In the genomic region with DNA sequence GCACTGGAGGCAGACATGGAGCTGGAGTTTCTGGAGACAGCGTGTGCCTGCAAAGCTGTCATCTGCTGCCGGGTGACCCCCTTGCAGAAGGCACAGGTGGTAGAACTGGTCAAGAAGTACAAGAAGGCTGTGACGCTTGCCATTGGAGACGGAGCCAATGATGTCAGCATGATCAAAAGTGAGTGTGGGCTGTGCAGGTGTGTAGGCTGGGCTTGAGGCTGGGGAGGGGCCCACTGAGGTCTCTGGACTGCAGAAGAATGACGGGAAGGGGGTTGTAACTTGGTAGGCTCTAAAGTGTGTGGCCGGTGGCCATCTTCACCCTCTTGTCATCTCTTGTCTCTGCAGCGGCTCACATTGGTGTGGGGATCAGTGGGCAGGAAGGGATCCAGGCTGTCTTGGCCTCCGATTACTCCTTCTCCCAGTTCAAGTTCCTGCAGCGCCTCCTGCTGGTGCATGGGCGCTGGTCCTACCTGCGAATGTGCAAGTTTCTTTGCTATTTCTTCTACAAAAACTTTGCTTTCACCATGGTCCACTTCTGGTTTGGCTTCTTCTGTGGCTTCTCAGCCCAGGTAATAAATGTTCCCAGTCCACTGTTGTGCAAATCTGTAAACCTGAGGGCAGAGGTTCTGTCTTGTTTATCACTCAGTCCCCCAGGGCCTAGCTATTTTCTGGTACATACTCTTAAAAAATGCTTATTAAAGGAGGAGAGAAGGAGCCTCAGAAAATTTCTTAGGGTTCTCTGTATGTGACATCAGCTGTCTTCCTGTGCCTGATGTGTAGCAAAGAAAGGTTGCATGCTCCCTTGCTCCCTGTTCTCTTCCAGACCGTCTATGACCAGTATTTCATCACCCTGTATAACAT, we compare ENCODE assay signal across 9 cellular contexts. TPM values are rescaled to one million over a fixed set of nuclear protein-coding genes. Genes with fewer than 3 reads are reported as not detected.
A peak's percentile ranks its signal among the peaks of the same experiment; 100 is the strongest.
DNase-seq lines count a peak whose midpoint lies in the region; ATAC-seq lines count a peak whose summit lies in the region.
"Had no signal": no experiment of that assay in that cellular context is flagged by ENCODE, and none has a peak within 500 bp of the region (broad histone marks: within the 10 kb centered on the region; RNA-seq: fewer than 3 reads in every experiment).

No MANE protein-coding gene starts in this region.

- H3K36me3 Mint-ChIP-seq in activated naive CD8-positive, alpha-beta T cell treated with anti-CD3 and anti-CD28 coated beads, Interleukin-2, amount 10 ng/mL, durations not matched to agents 7 days and 5 days, result peaks cover 59% of the 10 kb centered on the region

- DNase-seq in NCI-H510A treated with DMSO at 0.1 percent for 48 hours (lab: John Stamatoyannopoulos, UW), result peak; percentile 4
- DNase-seq in NCI-H510A (lab: John Stamatoyannopoulos, UW), result no peak
- DNase-seq in SKM-1 treated with dmso at 0.1 percent for 144 hours (lab: John Stamatoyannopoulos, UW; ENCODE audit: unreplicated experiment), result peak; percentile 75
- DNase-seq in activated naive CD8-positive, alpha-beta T cell treated with anti-CD3 and anti-CD28 coated beads, Interleukin-2, amount 10 ng/mL, durations not matched to agents 7 days and 5 days, result peak; percentile 79
- DNase-seq in iris pigment epithelial cell (ENCODE audit: low read depth), result peak; percentile 66
- DNase-seq in stimulated activated CD8-positive, alpha-beta memory T cell treated with anti-CD3 and anti-CD28 coated beads, Interleukin-7, amount 100 ng/mL, for 24 hours (ENCODE audit: low read depth), result peak; percentile 54

- peaks cover 43% of the 10 kb centered on the region for H3K4me1 Mint-ChIP-seq in activated naive CD8-positive, alpha-beta T cell treated with anti-CD3 and anti-CD28 coated beads, Interleukin-2, amount 10 ng/mL, durations not matched to agents 7 days and 5 days

- no peaks in the 10 kb centered on the region for H3K27me3 Mint-ChIP-seq in activated naive CD8-positive, alpha-beta T cell treated with anti-CD3 and anti-CD28 coated beads, Interleukin-2, amount 10 ng/mL, durations not matched to agents 7 days and 5 days

- H3K4me3 Mint-ChIP-seq in activated naive CD8-positive, alpha-beta T cell treated with anti-CD3 and anti-CD28 coated beads, Interleukin-2, amount 10 ng/mL, durations not matched to agents 7 days and 5 days, result no peak overlapping the region

- peak overlapping the region; percentile 12 for H3K27ac Mint-ChIP-seq in activated naive CD8-positive, alpha-beta T cell treated with anti-CD3 and anti-CD28 coated beads, Interleukin-2, amount 10 ng/mL, durations not matched to agents 7 days and 5 days

- no peak for ATAC-seq in activated naive CD8-positive, alpha-beta T cell treated with anti-CD3 and anti-CD28 coated beads, Interleukin-2, amount 10 ng/mL, durations not matched to agents 7 days and 5 days (ENCODE audit: low read depth)
- ATAC-seq in GM21723 (IDR thresholded peaks at IDR 0.05; ENCODE audit: unreplicated experiment) (no peak), GM18868 (IDR thresholded peaks at IDR 0.05; ENCODE audit: unreplicated experiment) (no peak)

- POLR2A ChIA-PET in activated naive CD8-positive, alpha-beta T cell treated with anti-CD3 and anti-CD28 coated beads, Interleukin-2, amount 10 ng/mL, durations not matched to agents 7 days and 5 days (lab: Charles Lee), result interaction anchor here (0.6 to 4.6 kb wide), 5 partner anchors 9 to 163 kb away, joined by 3 to 33 read pairs (median 4); a partner anchor contains a TSS

- H3K9me3 Mint-ChIP-seq in activated naive CD8-positive, alpha-beta T cell treated with anti-CD3 and anti-CD28 coated beads, Interleukin-2, amount 10 ng/mL, durations not matched to agents 7 days and 5 days, result no peaks in the 10 kb centered on the region

RNA-seq across cellular contexts. Expression of a gene that starts 19.9 kb away (rescaled TPM):
- total RNA-seq in activated naive CD8-positive, alpha-beta T cell treated with anti-CD3 and anti-CD28 coated beads, Interleukin-2, amount 10 ng/mL, durations not matched to agents 7 days and 5 days, result 10 to 100 TPM; 91.2 to 95.4 TPM

RNA-seq across cellular contexts. Expression of a gene that starts 24.3 kb away (rescaled TPM):
- not detected for total RNA-seq in activated naive CD8-positive, alpha-beta T cell treated with anti-CD3 and anti-CD28 coated beads, Interleukin-2, amount 10 ng/mL, durations not matched to agents 7 days and 5 days
- total RNA-seq: temporal lobe had no signal

RNA-seq across cellular contexts. Expression of a gene that starts 59.9 kb away (rescaled TPM):
- 1 to 10 TPM; 4.6 to 6.3 TPM for total RNA-seq in activated naive CD8-positive, alpha-beta T cell treated with anti-CD3 and anti-CD28 coated beads, Interleukin-2, amount 10 ng/mL, durations not matched to agents 7 days and 5 days
